ENCODE assay signal across 26 cellular contexts in the genomic region with DNA sequence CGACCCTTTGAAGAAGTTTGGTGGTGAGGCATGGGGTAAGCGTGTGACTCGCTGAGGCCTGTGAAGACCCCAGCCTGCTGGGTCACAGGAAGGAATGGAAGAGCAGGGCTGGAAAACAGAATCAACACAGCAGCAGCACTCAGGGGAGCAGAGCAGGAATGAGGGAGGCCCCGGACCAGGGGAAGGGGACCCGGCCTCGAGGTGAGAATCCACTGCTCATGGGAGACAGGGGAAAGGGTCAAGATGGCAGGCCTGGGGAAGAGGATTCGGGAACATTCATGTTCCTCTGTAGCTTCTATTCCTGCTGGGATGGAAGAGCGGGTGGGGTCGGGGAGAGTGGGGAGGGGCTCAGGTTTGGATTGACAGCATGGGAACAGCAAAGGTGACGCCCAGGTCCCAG.
"Had no signal": no experiment of that assay in that cellular context is flagged by ENCODE, and none has a peak within 500 bp of the region (broad histone marks: within the 10 kb centered on the region; RNA-seq: fewer than 3 reads in every experiment).

No MANE protein-coding gene starts in this region.

- H3K4me1 ChIP-seq: Peyer's patch had no signal

- H3K4me3 ChIP-seq: K562, Peyer's patch, SJCRH30 had no signal

- H3K27ac Mint-ChIP-seq: activated CD4-positive, alpha-beta T cell treated with anti-CD3 and anti-CD28 coated beads for 36 hours; activated T-helper 17 cell treated with anti-CD3 and anti-CD28 coated beads, Interleukin-2, amount 50 U/mL, for 72 hours had no signal

- H3K4me1 Mint-ChIP-seq: activated CD4-positive, alpha-beta T cell treated with anti-CD3 and anti-CD28 coated beads for 36 hours; activated T-helper 17 cell treated with anti-CD3 and anti-CD28 coated beads, Interleukin-2, amount 50 U/mL, for 72 hours had no signal

- H3K27me3 ChIP-seq: Peyer's patch, SJCRH30 had no signal

- H3K9me3 Mint-ChIP-seq: activated T-helper 17 cell treated with anti-CD3 and anti-CD28 coated beads, Interleukin-2, amount 50 U/mL, for 72 hours had no signal

- H3K4me3 Mint-ChIP-seq: activated CD4-positive, alpha-beta T cell treated with anti-CD3 and anti-CD28 coated beads for 36 hours; activated T-helper 17 cell treated with anti-CD3 and anti-CD28 coated beads, Interleukin-2, amount 50 U/mL, for 72 hours; brain had no signal

- ATAC-seq: activated CD4-positive, alpha-beta T cell treated with anti-CD3 and anti-CD28 coated beads for 36 hours; activated T-helper 17 cell treated with anti-CD3 and anti-CD28 coated beads, Interleukin-2, amount 50 U/mL, for 72 hours; K562 had no signal

- H3K36me3 Mint-ChIP-seq: brain had no signal

- H3K27ac ChIP-seq: Peyer's patch, RWPE1, SJCRH30, VCaP had no signal

- FAIRE-seq: astrocyte, K562 had no signal

- H3K9me3 ChIP-seq: Peyer's patch, SJCRH30, SK-N-SH had no signal

- H3K36me3 ChIP-seq: Peyer's patch, SJCRH30 had no signal

- DNase-seq: activated CD4-positive, alpha-beta T cell treated with anti-CD3 and anti-CD28 coated beads for 36 hours; activated CD4-positive, CD25-positive, alpha-beta regulatory T cell; activated gamma-delta T cell; activated naive CD4-positive, alpha-beta T cell treated with anti-CD3 and anti-CD28 coated beads, Interleukin-2, amount 50 U/mL, for 16 hours; activated T-cell treated with anti-CD3 and anti-CD28 coated beads for 4 hours; activated T-cell treated with anti-CD3 and anti-CD28 coated beads, Interleukin-2, amount 50 U/mL, for 48 hours; amygdala; Karpas-422; MM.1S; NCI-H1105; NCI-H1436; NCI-H1694 treated with DMSO at 0.1 percent for 48 hours; NCI-H2029 treated with DMSO at 0.1 percent for 48 hours; NCI-H446; NCI-H524; Peyer's patch; Right ventricle myocardium superior; SJCRH30; SK-N-SH; T-helper 1 cell had no signal
